Comparison of ENCODE assay signal across 1 cellular context in the genomic region with DNA sequence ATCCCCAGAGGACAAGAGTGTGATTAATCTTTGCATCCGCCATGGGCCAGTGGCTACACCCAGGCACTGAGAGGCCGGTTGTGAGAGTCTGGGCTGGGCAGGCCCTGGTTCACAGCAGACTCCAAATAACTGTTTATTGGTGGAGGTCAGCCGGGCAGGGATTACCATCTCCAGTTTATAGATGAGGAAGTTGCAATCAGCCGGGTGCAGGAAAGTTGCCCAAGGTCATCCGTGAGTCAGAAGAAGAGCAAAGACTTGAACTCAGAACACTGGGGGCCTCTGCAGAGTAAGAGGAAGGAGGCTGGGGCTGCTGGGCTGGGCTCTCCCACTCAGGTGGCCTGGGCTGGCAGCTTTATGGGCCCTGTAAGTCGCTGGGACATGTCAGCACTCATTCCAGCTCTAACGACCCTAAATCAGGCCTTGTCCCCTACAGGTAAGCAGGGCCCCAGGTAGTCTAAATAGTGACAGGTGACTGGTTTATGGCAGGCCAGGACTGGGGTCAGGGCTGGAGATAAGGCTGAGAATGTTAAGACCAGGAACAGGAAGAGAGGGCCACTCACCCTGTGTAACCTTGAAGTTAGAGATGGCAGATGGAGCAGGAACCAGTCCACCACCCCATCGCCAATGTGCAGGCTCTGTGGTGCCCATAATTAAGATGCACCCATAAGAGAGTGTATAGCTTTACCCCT.
TF ChIP-seq lines count a peak whose summit lies in the region.

No MANE protein-coding gene starts in this region.

TF ChIP-seq in IMR-90, 13 proteins besides CTCF, POLR2A, EP300 and RAD21:
- no peak for TF ChIP-seq CEBPB (IDR thresholded peaks at IDR 0.05; ENCODE audit: low read depth, low read length)
